ENCODE assay signal across 8 cellular contexts in the genomic region with DNA sequence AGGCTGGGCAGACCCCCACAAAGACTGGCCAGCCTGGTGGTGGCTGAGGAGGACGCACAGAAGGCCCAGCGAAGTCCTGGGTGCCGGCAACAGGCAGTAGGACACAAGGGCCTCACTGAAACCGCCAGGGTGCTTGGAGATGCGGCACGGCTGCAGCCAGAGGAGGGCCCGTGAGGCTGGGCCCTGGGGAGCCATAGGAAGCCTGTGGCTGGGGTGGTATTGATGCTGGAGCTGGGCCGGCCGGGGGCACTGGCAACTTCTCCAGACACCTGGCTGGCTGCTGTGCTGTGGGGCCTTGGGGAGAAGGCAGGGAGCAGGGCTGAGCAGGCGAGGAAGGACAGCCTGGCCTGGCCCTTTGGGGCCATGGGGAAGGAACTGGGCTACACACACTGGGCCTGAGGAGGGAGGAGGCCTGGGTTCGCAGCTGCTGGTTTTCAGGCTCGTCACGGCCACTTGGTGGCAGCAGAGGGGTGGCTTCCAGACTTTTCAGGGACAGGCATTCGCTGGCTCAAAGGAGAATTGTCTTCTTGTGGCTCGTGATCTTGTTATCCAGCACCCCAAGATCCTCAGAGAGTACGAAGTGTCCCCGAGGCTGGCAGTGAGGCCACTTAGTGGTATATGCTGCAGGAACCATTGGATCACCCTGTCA. TPM values are rescaled to one million over a fixed set of nuclear protein-coding genes. Genes with fewer than 3 reads are reported as not detected.
A peak's percentile ranks its signal among the peaks of the same experiment; 100 is the strongest.
DNase-seq lines count a peak whose midpoint lies in the region; ATAC-seq and TF ChIP-seq lines count a peak whose summit lies in the region.

No MANE protein-coding gene starts in this region.

- no peak overlapping the region for H3K9ac ChIP-seq in H9 (ENCODE audit: extremely low read depth, insufficient read length, low read length)
- no peak overlapping the region for H3K9ac ChIP-seq in fibroblast of lung (ENCODE audit: insufficient read depth, low read length)
- no peak overlapping the region for H3K9ac ChIP-seq in neural progenitor cell

- whole genome bisulfite sequencing in H9 (ENCODE audit: extremely low coverage, insufficient read length, low lambda C conversion rate) = no CpG with 5 or more reads among the region's 17 CpGs

- H4K91ac ChIP-seq in H9 (ENCODE audit: insufficient read length, low read depth, low read length) = no peak overlapping the region

- no peaks in the 10 kb centered on the region for H3K4me1 Mint-ChIP-seq in CD4-positive, alpha-beta T cell (ENCODE audit: low read depth)
- H3K4me1 Mint-ChIP-seq in H9 (0 out of 4 replicates have a peak, but pooled peaks cover 0 to 5% of the 10 kb centered on the region in 2 experiments), neural progenitor cell (peaks cover 5% of the 10 kb centered on the region)
- no peaks in the 10 kb centered on the region for H3K4me1 Mint-ChIP-seq in activated T-cell treated with anti-CD3 and anti-CD28 coated beads, Interleukin-2, amount 50 U/mL, for 4 hours (ENCODE audit: low read depth)

- ATAC-seq in CD4-positive, alpha-beta T cell (ENCODE audit: poor library complexity) = peak; percentile 68
- peak; percentile 66 to 78 for ATAC-seq in activated T-cell treated with anti-CD3 and anti-CD28 coated beads, Interleukin-2, amount 50 U/mL, for 4 hours
- ATAC-seq in thoracic aorta (ENCODE audit: insufficient number of reproducible peaks, low FRiP score, low read depth) (no peak), HG02763 (IDR thresholded peaks at IDR 0.05; ENCODE audit: unreplicated experiment) (no peak)

- TF ChIP-seq CTCF in CD4-positive, alpha-beta T cell (IDR thresholded peaks at IDR 0.05) = peak; percentile 46
- TF ChIP-seq CTCF in H9 (conservative IDR thresholded peaks at IDR 0.05) (peak; percentile 71), fibroblast of lung (conservative IDR thresholded peaks at IDR 0.05 in 1 of 2, IDR thresholded peaks at IDR 0.05 in 1 of 2; ENCODE audit: low read depth in 1 of 2, low read length in 2 of 2) (peak; percentile 58 to 68), neural progenitor cell (IDR thresholded peaks at IDR 0.05) (peak; percentile 65), thoracic aorta (IDR thresholded peaks at IDR 0.05) (peak; percentile 46)

- no peaks in the 10 kb centered on the region for H3K23me2 ChIP-seq in H9 (ENCODE audit: insufficient read length, low read depth, low read length, poor library complexity, severe bottlenecking)

- peak; percentile 40 to 65 (median 52) for DNase-seq in CD4-positive, alpha-beta T cell
- DNase-seq in H9 (peak; percentile 69), OCI-M1 (lab: John Stamatoyannopoulos, UW) (peak; percentile 60), fibroblast of lung (ENCODE audit: low read depth in 2 of 2) (peak; percentile 14 to 41), neural progenitor cell (ENCODE audit: low spot score) (peak; percentile 74), thoracic aorta (ENCODE audit: low spot score) (no peak)
- DNase-seq in activated T-cell treated with anti-CD3 and anti-CD28 coated beads, Interleukin-2, amount 50 U/mL, for 4 hours = peak; percentile 56

- H2BK20ac ChIP-seq in H9 (ENCODE audit: low read depth, low read length, poor library complexity, severe bottlenecking) = no peak overlapping the region

- no peak overlapping the region for H3K4me2 ChIP-seq in H9 (ENCODE audit: insufficient read depth, insufficient read length, low read length)
- no peak overlapping the region for H3K4me2 ChIP-seq in fibroblast of lung (ENCODE audit: extremely low read depth, insufficient read depth, low read length)
- H3K4me2 ChIP-seq in neural progenitor cell = no peak overlapping the region

- H3K4me1 ChIP-seq in H9 (ENCODE audit: insufficient read depth, low read length) (no peaks in the 10 kb centered on the region), fibroblast of lung (ENCODE audit: control insufficient read depth, extremely low read depth, insufficient read depth, low read length) (no peaks in the 10 kb centered on the region), neural progenitor cell (no peaks in the 10 kb centered on the region), thoracic aorta (ENCODE audit: control insufficient read depth in 1 of 2, low read depth in 2 of 2) (no peaks in the 10 kb centered on the region)

- H4K5ac ChIP-seq in H9 (ENCODE audit: insufficient read length, low read depth, low read length) = no peak overlapping the region

- no peak overlapping the region for H3K4me3 Mint-ChIP-seq in CD4-positive, alpha-beta T cell
- H3K4me3 Mint-ChIP-seq in H9 (no peak overlapping the region), neural progenitor cell (no peak overlapping the region)
- H3K4me3 Mint-ChIP-seq in activated T-cell treated with anti-CD3 and anti-CD28 coated beads, Interleukin-2, amount 50 U/mL, for 4 hours = no peak overlapping the region

- no peaks in the 10 kb centered on the region for H3K9me3 Mint-ChIP-seq in CD4-positive, alpha-beta T cell
- peaks cover 71 to 88% of the 10 kb centered on the region in 2 experiments for H3K9me3 Mint-ChIP-seq in H9
- H3K9me3 Mint-ChIP-seq in activated T-cell treated with anti-CD3 and anti-CD28 coated beads, Interleukin-2, amount 50 U/mL, for 4 hours = no peaks in the 10 kb centered on the region
- H3K9me3 Mint-ChIP-seq in neural progenitor cell = peaks cover 32% of the 10 kb centered on the region

- H3K79me1 ChIP-seq in H9 (ENCODE audit: insufficient read depth, low read depth, low read length, poor library complexity, severe bottlenecking) = no peaks in the 10 kb centered on the region

- H3K23ac ChIP-seq in H9 (ENCODE audit: insufficient read length, low read depth, low read length) = no peak overlapping the region

- H3K4me3 ChIP-seq in fibroblast of lung (replicated peaks in 1 of 4; ENCODE audit: control extremely low read depth in 1 of 4, insufficient read depth in 1 of 4, low read depth in 3 of 4, low read length in 4 of 4) (no peak overlapping the region), neural progenitor cell (no peak overlapping the region), thoracic aorta (no peak overlapping the region)

- POLR2A ChIA-PET in CD4-positive, alpha-beta T cell (lab: Charles Lee) = interaction anchor here (1.2 to 1.7 kb wide), 3 partner anchors 45 to 108 kb away, joined by 3 to 7 read pairs (median 3); no protein-coding TSS in a partner anchor

- H3K27me3 Mint-ChIP-seq in CD4-positive, alpha-beta T cell = no peaks in the 10 kb centered on the region
- peaks cover 3% of the 10 kb centered on the region; the same call in 1 of the 2 replicates for H3K27me3 Mint-ChIP-seq in H9 (ENCODE audit: low read depth)
- H3K27me3 Mint-ChIP-seq in activated T-cell treated with anti-CD3 and anti-CD28 coated beads, Interleukin-2, amount 50 U/mL, for 4 hours (ENCODE audit: low read depth) = no peaks in the 10 kb centered on the region
- H3K27me3 Mint-ChIP-seq in neural progenitor cell (ENCODE audit: insufficient read depth, low read depth) = peaks cover 3% of the 10 kb centered on the region

- H4K8ac ChIP-seq in H9 (replicated peaks; ENCODE audit: insufficient read length, low read depth, low read length) = no peak overlapping the region

- H3T11ph ChIP-seq in H9 (ENCODE audit: low read length) = no peak overlapping the region

- H3K9me3 ChIP-seq in CD4-positive, alpha-beta T cell (ENCODE audit: control insufficient read depth, low read length) = no peaks in the 10 kb centered on the region
- H3K9me3 ChIP-seq in H9 (ENCODE audit: control insufficient read depth, low read depth, low read length) (peaks cover 51% of the 10 kb centered on the region), fibroblast of lung (ENCODE audit: control insufficient read depth, insufficient read depth, low read depth, low read length) (no peaks in the 10 kb centered on the region), neural progenitor cell (ENCODE audit: low read depth) (no peaks in the 10 kb centered on the region), thoracic aorta (no peaks in the 10 kb centered on the region)

- no peak overlapping the region for H2BK15ac ChIP-seq in H9 (ENCODE audit: low read depth, low read length)

- H4K20me1 ChIP-seq in H9 (ENCODE audit: control insufficient read depth, insufficient read depth, insufficient read length) (no peaks in the 10 kb centered on the region), fibroblast of lung (ENCODE audit: control insufficient read depth, extremely low read depth, insufficient read depth, low read length) (no peaks in the 10 kb centered on the region), neural progenitor cell (ENCODE audit: low read depth) (no peaks in the 10 kb centered on the region)

- H2BK120ac ChIP-seq in H9 (ENCODE audit: low read depth, low read length, poor library complexity, severe bottlenecking) = no peak overlapping the region

- H2AK5ac ChIP-seq in H9 (ENCODE audit: insufficient read length, low read length) = no peak overlapping the region

- H2BK5ac ChIP-seq in H9 (ENCODE audit: insufficient read length, low read length) = no peak overlapping the region

- H3K27ac ChIP-seq in CD4-positive, alpha-beta T cell (ENCODE audit: low read depth, low read length) = no peak overlapping the region
- no peak overlapping the region for H3K27ac ChIP-seq in H9 (ENCODE audit: insufficient read length, low read depth, low read length)
- no peak overlapping the region for H3K27ac ChIP-seq in fibroblast of lung (ENCODE audit: insufficient read depth, low read length)
- H3K27ac ChIP-seq in neural progenitor cell = no peak overlapping the region
- H3K27ac ChIP-seq in thoracic aorta = no peak overlapping the region

- H3K36me3 ChIP-seq in fibroblast of lung (ENCODE audit: control insufficient read depth, insufficient read depth, low read length) (no peaks in the 10 kb centered on the region), neural progenitor cell (no peaks in the 10 kb centered on the region), thoracic aorta (no peaks in the 10 kb centered on the region)

- no peak overlapping the region for H3K27ac Mint-ChIP-seq in CD4-positive, alpha-beta T cell
- H3K27ac Mint-ChIP-seq in H9 (no peak overlapping the region), neural progenitor cell (no peak overlapping the region)

- no peaks in the 10 kb centered on the region for H3K36me3 Mint-ChIP-seq in CD4-positive, alpha-beta T cell (ENCODE audit: low read depth)
- H3K36me3 Mint-ChIP-seq in H9 (ENCODE audit: insufficient read depth in 1 of 3, low read depth in 3 of 3) = peaks cover 0 to 2% (median 0%) of the 10 kb centered on the region in 3 experiments; a peak in 2 of 7 replicates
- H3K36me3 Mint-ChIP-seq in activated T-cell treated with anti-CD3 and anti-CD28 coated beads, Interleukin-2, amount 50 U/mL, for 4 hours (ENCODE audit: insufficient read depth) = no peaks in the 10 kb centered on the region
- H3K36me3 Mint-ChIP-seq in neural progenitor cell = no peaks in the 10 kb centered on the region

- H3K14ac ChIP-seq in H9 (ENCODE audit: insufficient read depth, low read length) = no peak overlapping the region

- CTCF ChIA-PET in CD4-positive, alpha-beta T cell (lab: Charles Lee) = interaction anchor here (0.5 to 1.2 kb wide), 10 partner anchors 15 to 342 kb away, joined by 3 to 11 read pairs (median 3); no protein-coding TSS in a partner anchor

- no peaks in the 10 kb centered on the region for H3K79me2 ChIP-seq in H9 (ENCODE audit: insufficient read depth, low read length)
- no peaks in the 10 kb centered on the region for H3K79me2 ChIP-seq in fibroblast of lung (ENCODE audit: control insufficient read depth, insufficient read depth, low read length)
- no peaks in the 10 kb centered on the region for H3K79me2 ChIP-seq in neural progenitor cell (ENCODE audit: low read depth)

- no peak overlapping the region for H3K18ac ChIP-seq in H9 (ENCODE audit: insufficient read length, low read depth, low read length)

- H2AFZ ChIP-seq in H9 (ENCODE audit: low read length) (no peak overlapping the region), fibroblast of lung (ENCODE audit: low read length) (no peak overlapping the region), neural progenitor cell (replicated peaks) (no peak overlapping the region)

- H2BK12ac ChIP-seq in H9 (ENCODE audit: insufficient read length, low read depth, low read length) = no peak overlapping the region

- H3K4ac ChIP-seq in H9 (ENCODE audit: low read depth, low read length) = no peak overlapping the region

- H3K27me3 ChIP-seq in CD4-positive, alpha-beta T cell (ENCODE audit: control insufficient read depth, insufficient read depth, low read length) = no peaks in the 10 kb centered on the region
- H3K27me3 ChIP-seq in H9 (ENCODE audit: insufficient read depth, low read length) (no peaks in the 10 kb centered on the region), fibroblast of lung (ENCODE audit: control insufficient read depth, insufficient read depth, low read length) (no peaks in the 10 kb centered on the region), neural progenitor cell (no peaks in the 10 kb centered on the region), thoracic aorta (replicated peaks; ENCODE audit: insufficient read depth) (no peaks in the 10 kb centered on the region)

- intact Hi-C loops in CD4-positive, alpha-beta T cell (cut with DNase I, micrococcal nuclease) = loop anchor here (1.0 to 5.0 kb wide), 3 partner anchors 53 to 114 kb away; no protein-coding TSS in a partner anchor

- no peak overlapping the region for H3K56ac ChIP-seq in H9 (ENCODE audit: insufficient read length, low read depth, low read length)

- no peaks in the 10 kb centered on the region for H3F3A ChIP-seq in neural progenitor cell (ENCODE audit: low read depth)

RNA-seq across cellular contexts. Expression of a gene that starts 37.2 kb away (rescaled TPM):
- not detected for total RNA-seq in CD4-positive, alpha-beta T cell
- total RNA-seq in H9 (2021) (0.35 TPM in 2 replicates), fibroblast of lung (not detected in 2 replicates), neural progenitor cell (ENCODE audit: low replicate concordance) (0.59 TPM in 1 of 2 replicates, not detected in the other), thoracic aorta (under 1 TPM; 0.68 to 0.85 TPM)
- total RNA-seq in activated T-cell treated with anti-CD3 and anti-CD28 coated beads, Interleukin-2, amount 50 U/mL, for 4 hours = under 1 TPM in 1 of 3 donors, not detected in 2; 0.05 TPM
- not detected in 2 replicates for polyA plus RNA-seq in fibroblast of lung
- not detected in 2 replicates for polyA plus RNA-seq in fibroblast of lung (2012)
- not detected in 2 replicates for polyA minus RNA-seq in fibroblast of lung (ENCODE audit: low replicate concordance)

RNA-seq across cellular contexts. Expression of a gene that starts 44.3 kb away (rescaled TPM):
- total RNA-seq in CD4-positive, alpha-beta T cell = 10 to 100 TPM; 13.9 to 14.1 TPM
- 16.1 and 18.4 TPM in 2 replicates for total RNA-seq in H9 (2021)
- total RNA-seq in activated T-cell treated with anti-CD3 and anti-CD28 coated beads, Interleukin-2, amount 50 U/mL, for 4 hours = 10 to 100 TPM; 38.6 to 46.9 (median 39.1) TPM
- 24.4 and 28.2 TPM in 2 replicates for total RNA-seq in fibroblast of lung
- polyA plus RNA-seq in fibroblast of lung = 19.9 and 22.8 TPM in 2 replicates
- 25.2 and 30.4 TPM in 2 replicates for polyA plus RNA-seq in fibroblast of lung (2012)
- 44.1 and 48.3 TPM in 2 replicates for polyA minus RNA-seq in fibroblast of lung (ENCODE audit: low replicate concordance)
- 15.2 and 22.2 TPM in 2 replicates for total RNA-seq in neural progenitor cell (ENCODE audit: low replicate concordance)
- 10 to 100 TPM; 27.2 to 36.3 TPM for total RNA-seq in thoracic aorta

RNA-seq across cellular contexts. Expression of a gene that starts 59.9 kb away (rescaled TPM):
- total RNA-seq in CD4-positive, alpha-beta T cell = not detected
- total RNA-seq in H9 (2021) (1.2 and 1.5 TPM in 2 replicates), fibroblast of lung (10.1 and 18.7 TPM in 2 replicates), neural progenitor cell (ENCODE audit: low replicate concordance) (0.37 TPM in 1 of 2 replicates, not detected in the other), thoracic aorta (1,000 to 10,000 TPM; 1,777 to 1,907 TPM)
- total RNA-seq in activated T-cell treated with anti-CD3 and anti-CD28 coated beads, Interleukin-2, amount 50 U/mL, for 4 hours = under 1 TPM; 0.13 to 0.30 (median 0.16) TPM
- polyA plus RNA-seq in fibroblast of lung = 21.4 and 61.7 TPM in 2 replicates
- 38.1 and 143 TPM in 2 replicates for polyA plus RNA-seq in fibroblast of lung (2012)
- polyA minus RNA-seq in fibroblast of lung (ENCODE audit: low replicate concordance) = 40.5 and 212 TPM in 2 replicates

Comparison
In these comparisons a context has a peak if more than half of its experiments do, and no peak if none do; other contexts are left out.
1. ATAC-seq: peak in CD4-positive, alpha-beta T cell (single experiment) and activated T-cell treated with anti-CD3 and anti-CD28 coated beads, Interleukin-2, amount 50 U/mL, for 4 hours (2 of 2); none in thoracic aorta (single experiment) and HG02763 (single experiment).
2. RNA of a gene that starts 59.9 kb away (total RNA-seq): 1,777 to 1,907 TPM in thoracic aorta; 10.1 to 18.7 TPM in fibroblast of lung, 1.2 to 1.5 TPM in H9, 0.13 to 0.30 TPM in activated T-cell treated with anti-CD3 and anti-CD28 coated beads, Interleukin-2, amount 50 U/mL, for 4 hours, not detected in CD4-positive, alpha-beta T cell and 0.37 TPM in neural progenitor cell; every median in the first group is over 10 times any median in the second.
3. Peak in every context shown above with its lines, with median percentiles within 50 percentile points of each other: CTCF ChIP-seq.